27 cellular contexts compared by ENCODE assay signal in genomic region chr17:76833034-76833689, GRCh38. TPM values are rescaled to one million over a fixed set of nuclear protein-coding genes. Genes with fewer than 3 reads are reported as not detected.
"Had no signal": no experiment of that assay in that cellular context is flagged by ENCODE, and none has a peak within 500 bp of the region (broad histone marks: within the 10 kb centered on the region; RNA-seq: fewer than 3 reads in every experiment).

No MANE protein-coding gene starts in this region.

- H3K4me1 ChIP-seq: SJCRH30 had no signal

- H3K4me3 Mint-ChIP-seq: activated B cell treated with CpG ODN at 0.5 μM for 24 hours; activated CD4-positive, alpha-beta memory T cell treated with anti-CD3 and anti-CD28 coated beads for 36 hours; activated CD4-positive, alpha-beta T cell treated with anti-CD3 and anti-CD28 coated beads, Interleukin-2, amount 10 ng/mL, durations not matched to agents 7 days and 5 days; activated T-cell treated with anti-CD3 and anti-CD28 coated beads, Interleukin-2, amount 50 U/mL, for 4 hours; T-helper 1 cell treated with Interleukin-12 subunit alpha and Interleukin-12 subunit beta and Interleukin-4 antibody, amounts not matched to agents 30 μg/mL and 1 μg/mL, for 36 hours had no signal

- H3K9me3 Mint-ChIP-seq: activated B cell treated with CpG ODN at 0.5 μM for 24 hours; activated CD4-positive, alpha-beta memory T cell treated with anti-CD3 and anti-CD28 coated beads for 36 hours; activated CD4-positive, alpha-beta T cell treated with anti-CD3 and anti-CD28 coated beads, Interleukin-2, amount 10 ng/mL, durations not matched to agents 7 days and 5 days; activated naive CD4-positive, alpha-beta T cell treated with anti-CD3 and anti-CD28 coated beads, Interleukin-2, amount 50 U/mL, for 72 hours; activated T-cell treated with anti-CD3 and anti-CD28 coated beads, Interleukin-2, amount 50 U/mL, for 4 hours; T-helper 1 cell treated with Interleukin-12 subunit alpha and Interleukin-12 subunit beta and Interleukin-4 antibody, amounts not matched to agents 30 μg/mL and 1 μg/mL, for 36 hours had no signal

- H3K27ac ChIP-seq: SJCRH30 had no signal

- ATAC-seq: activated naive CD4-positive, alpha-beta T cell treated with anti-CD3 and anti-CD28 coated beads, Interleukin-2, amount 50 U/mL, for 72 hours; activated T-cell treated with anti-CD3 and anti-CD28 coated beads, Interleukin-2, amount 50 U/mL, for 4 hours; SK-N-SH treated with all-trans-retinoic acid at 6 μM for 48 hours had no signal

- H3K36me3 Mint-ChIP-seq: activated CD4-positive, alpha-beta memory T cell treated with anti-CD3 and anti-CD28 coated beads for 36 hours; activated naive CD4-positive, alpha-beta T cell treated with anti-CD3 and anti-CD28 coated beads, Interleukin-2, amount 50 U/mL, for 72 hours had no signal

- H3K9me3 ChIP-seq: SJCRH30 had no signal

- H3K4me3 ChIP-seq: SJCRH30 had no signal

- H3K27ac Mint-ChIP-seq: activated B cell treated with CpG ODN at 0.5 μM for 24 hours; activated CD4-positive, alpha-beta memory T cell treated with anti-CD3 and anti-CD28 coated beads for 36 hours; activated CD4-positive, alpha-beta T cell treated with anti-CD3 and anti-CD28 coated beads, Interleukin-2, amount 10 ng/mL, durations not matched to agents 7 days and 5 days; activated naive CD4-positive, alpha-beta T cell treated with anti-CD3 and anti-CD28 coated beads, Interleukin-2, amount 50 U/mL, for 72 hours; T-helper 1 cell treated with Interleukin-12 subunit alpha and Interleukin-12 subunit beta and Interleukin-4 antibody, amounts not matched to agents 30 μg/mL and 1 μg/mL, for 36 hours had no signal

- DNase-seq: activated B cell treated with CpG ODN at 0.5 μM for 24 hours; activated CD4-positive, alpha-beta memory T cell treated with anti-CD3 and anti-CD28 coated beads for 36 hours; activated CD4-positive, alpha-beta T cell treated with anti-CD3 and anti-CD28 coated beads for 1 hour; activated CD4-positive, alpha-beta T cell treated with anti-CD3 and anti-CD28 coated beads, Interleukin-2, amount 10 ng/mL, durations not matched to agents 7 days and 5 days; activated CD8-positive, alpha-beta memory T cell treated with anti-CD3 and anti-CD28 coated beads for 24 hours; activated effector memory CD4-positive, alpha-beta T cell treated with anti-CD3 and anti-CD28 coated beads, Interleukin-2, amount 50 U/mL, for 16 hours; activated naive CD4-positive, alpha-beta T cell treated with Interleukin-2 at 50 U/mL for 16 hours; activated T-cell treated with anti-CD3 and anti-CD28 coated beads, Interleukin-2, amount 50 U/mL, for 4 hours; anterior cingulate cortex; caudate nucleus; Karpas-422; NCI-H1092; NCI-H1417; NCI-H1694; NCI-H2029; NCI-H2107; NCI-H2171 treated with DMSO at 0.1 percent for 48 hours; NCI-H226; NCI-H510A; NCI-H526 treated with DMSO at 0.1 percent for 48 hours; Right ventricle myocardium superior; RPMI8226; SJCRH30; SW 1271 had no signal

- H3K36me3 ChIP-seq: SJCRH30 had no signal

- H3K27me3 Mint-ChIP-seq: activated CD4-positive, alpha-beta memory T cell treated with anti-CD3 and anti-CD28 coated beads for 36 hours; activated CD4-positive, alpha-beta T cell treated with anti-CD3 and anti-CD28 coated beads, Interleukin-2, amount 10 ng/mL, durations not matched to agents 7 days and 5 days had no signal

- H3K4me1 Mint-ChIP-seq: activated B cell treated with CpG ODN at 0.5 μM for 24 hours had no signal

RNA-seq across cellular contexts. Expression of gene MGAT5B, which starts 35.0 kb away (rescaled TPM):
- total RNA-seq: Right ventricle myocardium superior had no signal
